1 cellular context compared by ENCODE assay signal in genomic region chr7:138958026-138958956, GRCh38.
TF ChIP-seq lines count a peak whose summit lies in the region.

No MANE protein-coding gene starts in this region.

TF ChIP-seq in HepG2, 621 proteins besides CTCF, POLR2A, EP300 and RAD21 (continued from another document):
- TF ChIP-seq CENPBD1 (CRISPR knock-in tag; IDR thresholded peaks at IDR 0.05; ENCODE audit: borderline replicate concordance, low read depth) (no peak), SETDB1 (CRISPR knock-in tag; IDR thresholded peaks at IDR 0.05; ENCODE audit: borderline replicate concordance) (no peak), NRL (CRISPR knock-in tag; IDR thresholded peaks at IDR 0.05; ENCODE audit: borderline replicate concordance) (no peak), ZNF275 (CRISPR knock-in tag; IDR thresholded peaks at IDR 0.05; ENCODE audit: borderline replicate concordance) (no peak), ZNF333 (CRISPR knock-in tag; IDR thresholded peaks at IDR 0.05; ENCODE audit: borderline replicate concordance) (no peak), ZNF558 (CRISPR knock-in tag; IDR thresholded peaks at IDR 0.05; ENCODE audit: borderline replicate concordance) (no peak), PTBP1 (IDR thresholded peaks at IDR 0.05; ENCODE audit: low read depth, low read length, poor library complexity, severe bottlenecking) (no peak), DMAP1 (CRISPR knock-in tag; IDR thresholded peaks at IDR 0.05) (no peak), EHMT2 (IDR thresholded peaks at IDR 0.05; ENCODE audit: borderline replicate concordance, low read depth, low read length) (no peak)
- TF ChIP-seq, protein P1, sequence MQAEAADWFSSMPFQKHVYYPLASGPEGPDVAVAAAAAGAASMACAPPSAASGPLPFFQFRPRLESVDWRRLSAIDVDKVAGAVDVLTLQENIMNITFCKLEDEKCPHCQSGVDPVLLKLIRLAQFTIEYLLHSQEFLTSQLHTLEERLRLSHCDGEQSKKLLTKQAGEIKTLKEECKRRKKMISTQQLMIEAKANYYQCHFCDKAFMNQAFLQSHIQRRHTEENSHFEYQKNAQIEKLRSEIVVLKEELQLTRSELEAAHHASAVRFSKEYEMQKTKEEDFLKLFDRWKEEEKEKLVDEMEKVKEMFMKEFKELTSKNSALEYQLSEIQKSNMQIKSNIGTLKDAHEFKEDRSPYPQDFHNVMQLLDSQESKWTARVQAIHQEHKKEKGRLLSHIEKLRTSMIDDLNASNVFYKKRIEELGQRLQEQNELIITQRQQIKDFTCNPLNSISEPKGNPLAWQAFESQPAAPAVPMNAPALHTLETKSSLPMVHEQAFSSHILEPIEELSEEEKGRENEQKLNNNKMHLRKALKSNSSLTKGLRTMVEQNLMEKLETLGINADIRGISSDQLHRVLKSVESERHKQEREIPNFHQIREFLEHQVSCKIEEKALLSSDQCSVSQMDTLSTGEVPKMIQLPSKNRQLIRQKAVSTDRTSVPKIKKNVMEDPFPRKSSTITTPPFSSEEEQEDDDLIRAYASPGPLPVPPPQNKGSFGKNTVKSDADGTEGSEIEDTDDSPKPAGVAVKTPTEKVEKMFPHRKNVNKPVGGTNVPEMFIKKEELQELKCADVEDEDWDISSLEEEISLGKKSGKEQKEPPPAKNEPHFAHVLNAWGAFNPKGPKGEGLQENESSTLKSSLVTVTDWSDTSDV (CRISPR knock-in tag; IDR thresholded peaks at IDR 0.05): no peak
TF ChIP-seq in HepG2: peak in this region for 0.
